ENCODE assay signal across 1 cellular context in the genomic region with DNA sequence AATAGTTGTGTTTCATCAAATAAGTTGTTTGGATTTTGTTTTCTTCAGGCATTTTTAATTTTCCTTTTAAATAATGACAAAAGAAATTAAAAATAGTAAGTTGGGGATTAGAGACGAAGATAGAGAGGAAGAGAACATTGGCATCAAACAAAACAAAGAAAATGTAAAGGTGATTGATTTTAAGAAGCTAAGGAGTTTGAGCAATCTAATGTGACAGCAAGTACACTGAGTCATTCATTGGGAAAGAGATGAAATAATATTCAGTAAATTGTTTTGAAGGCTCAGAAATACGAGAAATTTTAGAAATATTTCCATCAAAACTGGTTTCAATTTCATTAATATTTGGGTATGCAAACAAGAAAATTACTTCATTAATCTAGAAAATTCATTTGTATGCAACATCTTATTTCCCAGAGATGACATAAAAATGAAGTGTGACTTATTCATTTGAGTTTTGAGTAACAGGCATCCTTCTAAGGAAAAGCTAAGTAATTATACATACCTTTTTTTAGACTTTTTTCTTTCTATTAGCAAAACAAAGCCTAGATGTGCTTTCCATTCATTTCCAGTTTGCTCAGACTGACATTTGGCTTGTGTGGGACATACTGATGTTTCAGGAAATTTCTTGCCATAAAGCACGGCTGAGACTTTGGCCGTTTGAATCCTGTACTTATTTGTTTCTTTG.
TF ChIP-seq lines count a peak whose summit lies in the region.

No MANE protein-coding gene starts in this region.

TF ChIP-seq in GM23338, 12 proteins besides CTCF, POLR2A, EP300 and RAD21 (continued from another document):
- TF ChIP-seq, protein P1, sequence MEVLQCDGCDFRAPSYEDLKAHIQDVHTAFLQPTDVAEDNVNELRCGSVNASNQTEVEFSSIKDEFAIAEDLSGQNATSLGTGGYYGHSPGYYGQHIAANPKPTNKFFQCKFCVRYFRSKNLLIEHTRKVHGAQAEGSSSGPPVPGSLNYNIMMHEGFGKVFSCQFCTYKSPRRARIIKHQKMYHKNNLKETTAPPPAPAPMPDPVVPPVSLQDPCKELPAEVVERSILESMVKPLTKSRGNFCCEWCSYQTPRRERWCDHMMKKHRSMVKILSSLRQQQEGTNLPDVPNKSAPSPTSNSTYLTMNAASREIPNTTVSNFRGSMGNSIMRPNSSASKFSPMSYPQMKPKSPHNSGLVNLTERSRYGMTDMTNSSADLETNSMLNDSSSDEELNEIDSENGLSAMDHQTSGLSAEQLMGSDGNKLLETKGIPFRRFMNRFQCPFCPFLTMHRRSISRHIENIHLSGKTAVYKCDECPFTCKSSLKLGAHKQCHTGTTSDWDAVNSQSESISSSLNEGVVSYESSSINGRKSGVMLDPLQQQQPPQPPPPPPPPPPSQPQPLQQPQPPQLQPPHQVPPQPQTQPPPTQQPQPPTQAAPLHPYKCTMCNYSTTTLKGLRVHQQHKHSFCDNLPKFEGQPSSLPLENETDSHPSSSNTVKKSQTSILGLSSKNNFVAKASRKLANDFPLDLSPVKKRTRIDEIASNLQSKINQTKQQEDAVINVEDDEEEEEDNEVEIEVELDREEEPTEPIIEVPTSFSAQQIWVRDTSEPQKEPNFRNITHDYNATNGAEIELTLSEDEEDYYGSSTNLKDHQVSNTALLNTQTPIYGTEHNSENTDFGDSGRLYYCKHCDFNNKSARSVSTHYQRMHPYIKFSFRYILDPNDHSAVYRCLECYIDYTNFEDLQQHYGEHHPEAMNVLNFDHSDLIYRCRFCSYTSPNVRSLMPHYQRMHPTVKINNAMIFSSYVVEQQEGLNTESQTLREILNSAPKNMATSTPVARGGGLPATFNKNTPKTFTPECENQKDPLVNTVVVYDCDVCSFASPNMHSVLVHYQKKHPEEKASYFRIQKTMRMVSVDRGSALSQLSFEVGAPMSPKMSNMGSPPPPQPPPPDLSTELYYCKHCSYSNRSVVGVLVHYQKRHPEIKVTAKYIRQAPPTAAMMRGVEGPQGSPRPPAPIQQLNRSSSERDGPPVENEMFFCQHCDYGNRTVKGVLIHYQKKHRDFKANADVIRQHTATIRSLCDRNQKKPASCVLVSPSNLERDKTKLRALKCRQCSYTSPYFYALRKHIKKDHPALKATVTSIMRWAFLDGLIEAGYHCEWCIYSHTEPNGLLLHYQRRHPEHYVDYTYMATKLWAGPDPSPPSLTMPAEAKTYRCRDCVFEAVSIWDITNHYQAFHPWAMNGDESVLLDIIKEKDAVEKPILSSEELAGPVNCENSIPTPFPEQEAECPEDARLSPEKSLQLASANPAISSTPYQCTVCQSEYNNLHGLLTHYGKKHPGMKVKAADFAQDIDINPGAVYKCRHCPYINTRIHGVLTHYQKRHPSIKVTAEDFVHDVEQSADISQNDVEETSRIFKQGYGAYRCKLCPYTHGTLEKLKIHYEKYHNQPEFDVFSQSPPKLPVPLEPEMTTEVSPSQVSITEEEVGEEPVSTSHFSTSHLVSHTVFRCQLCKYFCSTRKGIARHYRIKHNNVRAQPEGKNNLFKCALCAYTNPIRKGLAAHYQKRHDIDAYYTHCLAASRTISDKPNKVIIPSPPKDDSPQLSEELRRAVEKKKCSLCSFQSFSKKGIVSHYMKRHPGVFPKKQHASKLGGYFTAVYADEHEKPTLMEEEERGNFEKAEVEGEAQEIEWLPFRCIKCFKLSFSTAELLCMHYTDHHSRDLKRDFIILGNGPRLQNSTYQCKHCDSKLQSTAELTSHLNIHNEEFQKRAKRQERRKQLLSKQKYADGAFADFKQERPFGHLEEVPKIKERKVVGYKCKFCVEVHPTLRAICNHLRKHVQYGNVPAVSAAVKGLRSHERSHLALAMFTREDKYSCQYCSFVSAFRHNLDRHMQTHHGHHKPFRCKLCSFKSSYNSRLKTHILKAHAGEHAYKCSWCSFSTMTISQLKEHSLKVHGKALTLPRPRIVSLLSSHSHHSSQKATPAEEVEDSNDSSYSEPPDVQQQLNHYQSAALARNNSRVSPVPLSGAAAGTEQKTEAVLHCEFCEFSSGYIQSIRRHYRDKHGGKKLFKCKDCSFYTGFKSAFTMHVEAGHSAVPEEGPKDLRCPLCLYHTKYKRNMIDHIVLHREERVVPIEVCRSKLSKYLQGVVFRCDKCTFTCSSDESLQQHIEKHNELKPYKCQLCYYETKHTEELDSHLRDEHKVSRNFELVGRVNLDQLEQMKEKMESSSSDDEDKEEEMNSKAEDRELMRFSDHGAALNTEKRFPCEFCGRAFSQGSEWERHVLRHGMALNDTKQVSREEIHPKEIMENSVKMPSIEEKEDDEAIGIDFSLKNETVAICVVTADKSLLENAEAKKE (CRISPR knock-in tag; IDR thresholded peaks at IDR 0.05), result no peak
- TF ChIP-seq STAT1 (IDR thresholded peaks at IDR 0.05; ENCODE audit: unreplicated experiment) (no peak), CREB1 (CRISPR knock-in tag; IDR thresholded peaks at IDR 0.05; ENCODE audit: low read depth) (no peak), EZH2phosphoT487 (IDR thresholded peaks at IDR 0.05; ENCODE audit: unreplicated experiment) (no peak)
- TF ChIP-seq, protein P2, sequence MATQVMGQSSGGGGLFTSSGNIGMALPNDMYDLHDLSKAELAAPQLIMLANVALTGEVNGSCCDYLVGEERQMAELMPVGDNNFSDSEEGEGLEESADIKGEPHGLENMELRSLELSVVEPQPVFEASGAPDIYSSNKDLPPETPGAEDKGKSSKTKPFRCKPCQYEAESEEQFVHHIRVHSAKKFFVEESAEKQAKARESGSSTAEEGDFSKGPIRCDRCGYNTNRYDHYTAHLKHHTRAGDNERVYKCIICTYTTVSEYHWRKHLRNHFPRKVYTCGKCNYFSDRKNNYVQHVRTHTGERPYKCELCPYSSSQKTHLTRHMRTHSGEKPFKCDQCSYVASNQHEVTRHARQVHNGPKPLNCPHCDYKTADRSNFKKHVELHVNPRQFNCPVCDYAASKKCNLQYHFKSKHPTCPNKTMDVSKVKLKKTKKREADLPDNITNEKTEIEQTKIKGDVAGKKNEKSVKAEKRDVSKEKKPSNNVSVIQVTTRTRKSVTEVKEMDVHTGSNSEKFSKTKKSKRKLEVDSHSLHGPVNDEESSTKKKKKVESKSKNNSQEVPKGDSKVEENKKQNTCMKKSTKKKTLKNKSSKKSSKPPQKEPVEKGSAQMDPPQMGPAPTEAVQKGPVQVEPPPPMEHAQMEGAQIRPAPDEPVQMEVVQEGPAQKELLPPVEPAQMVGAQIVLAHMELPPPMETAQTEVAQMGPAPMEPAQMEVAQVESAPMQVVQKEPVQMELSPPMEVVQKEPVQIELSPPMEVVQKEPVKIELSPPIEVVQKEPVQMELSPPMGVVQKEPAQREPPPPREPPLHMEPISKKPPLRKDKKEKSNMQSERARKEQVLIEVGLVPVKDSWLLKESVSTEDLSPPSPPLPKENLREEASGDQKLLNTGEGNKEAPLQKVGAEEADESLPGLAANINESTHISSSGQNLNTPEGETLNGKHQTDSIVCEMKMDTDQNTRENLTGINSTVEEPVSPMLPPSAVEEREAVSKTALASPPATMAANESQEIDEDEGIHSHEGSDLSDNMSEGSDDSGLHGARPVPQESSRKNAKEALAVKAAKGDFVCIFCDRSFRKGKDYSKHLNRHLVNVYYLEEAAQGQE (IDR thresholded peaks at IDR 0.05; ENCODE audit: unreplicated experiment), result no peak
- TF ChIP-seq, protein P3, sequence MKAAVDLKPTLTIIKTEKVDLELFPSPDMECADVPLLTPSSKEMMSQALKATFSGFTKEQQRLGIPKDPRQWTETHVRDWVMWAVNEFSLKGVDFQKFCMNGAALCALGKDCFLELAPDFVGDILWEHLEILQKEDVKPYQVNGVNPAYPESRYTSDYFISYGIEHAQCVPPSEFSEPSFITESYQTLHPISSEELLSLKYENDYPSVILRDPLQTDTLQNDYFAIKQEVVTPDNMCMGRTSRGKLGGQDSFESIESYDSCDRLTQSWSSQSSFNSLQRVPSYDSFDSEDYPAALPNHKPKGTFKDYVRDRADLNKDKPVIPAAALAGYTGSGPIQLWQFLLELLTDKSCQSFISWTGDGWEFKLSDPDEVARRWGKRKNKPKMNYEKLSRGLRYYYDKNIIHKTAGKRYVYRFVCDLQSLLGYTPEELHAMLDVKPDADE (IDR thresholded peaks at IDR 0.05), result no peak
TF ChIP-seq in GM23338: peak in this region for 0.
